8 cellular contexts compared by ENCODE assay signal in genomic region chr2:10297950-10298349, GRCh38. TPM values are rescaled to one million over a fixed set of nuclear protein-coding genes. Genes with fewer than 3 reads are reported as not detected.
DNase-seq lines count a peak whose midpoint lies in the region; ATAC-seq, FAIRE-seq and TF ChIP-seq lines count a peak whose summit lies in the region.

No MANE protein-coding gene starts in this region.

- FAIRE-seq in urothelium cell line (lab: Jason Lieb, UNC) = peak; percentile 5

- intact Hi-C loops in lower leg skin (cut with DNase I; ENCODE audit: low total_unique reads) = no loop called here

- TF ChIP-seq POLR2A in lower leg skin (IDR thresholded peaks at IDR 0.05) = no peak

- ATAC-seq in HG02759 (IDR thresholded peaks at IDR 0.05; ENCODE audit: unreplicated experiment) (no peak), GM18502 (IDR thresholded peaks at IDR 0.05; ENCODE audit: poor library complexity, unreplicated experiment) (no peak)

- no peak overlapping the region for H3K4me3 ChIP-seq in lower leg skin (ENCODE audit: low read depth, poor library complexity, severe bottlenecking)

- no peak for TF ChIP-seq CTCF in lower leg skin (IDR thresholded peaks at IDR 0.05)
- TF ChIP-seq CTCF in GM20000 (IDR thresholded peaks at IDR 0.05; ENCODE audit: extremely low read depth, missing control alignments) = no peak

- DNase-seq in COLO829 (ENCODE audit: low spot score) (peak; percentile 69), SK-MEL-5 (ENCODE audit: low read depth, low spot score) (peak; percentile 33), lower leg skin (ENCODE audit: low spot score in 2 of 2) (peak; percentile 74 to 91), urothelium cell line (ENCODE audit: low spot score) (peak; percentile 88), GM20000 (ENCODE audit: low spot score) (no peak)
- peak; percentile 48 for DNase-seq in activated naive CD8-positive, alpha-beta T cell treated with anti-CD3 and anti-CD28 coated beads, Interleukin-2, amount 50 U/mL, for 16 hours (ENCODE audit: low read depth, low spot score)

- WGBS in lower leg skin, 2 donors = 52 to 59% methylated on average over 5 of the region's 5 CpGs

- in situ Hi-C loops in SK-MEL-5 (cut with HindIII; ENCODE audit: low pct_unique_long_range_greater_than_20kb, low sequenced_read_pairs) = no loop called here

RNA-seq across cellular contexts. Expression of gene HPCAL1, which starts 4.8 kb away (rescaled TPM):
- 30.5 and 31.7 TPM in 2 replicates for total RNA-seq in SK-MEL-5 (2014; rRNA removed; shearing (Covaris generic))
- polyA plus RNA-seq in SK-MEL-5 (2015; cell fraction: cytosol; rRNA removed) = 83.6 and 93.1 TPM in 2 replicates
- 17.1 and 18.9 TPM in 2 replicates for polyA plus RNA-seq in SK-MEL-5 (2015; cell fraction: nucleus; rRNA removed)
- 10 to 100 TPM; 26.4 to 45.7 (median 36.9) TPM for total RNA-seq in lower leg skin
